26 cellular contexts compared by ENCODE assay signal in genomic region chr11:82634091-82634490, GRCh38.
"Had no signal": no experiment of that assay in that cellular context is flagged by ENCODE, and none has a peak within 500 bp of the region (broad histone marks: within the 10 kb centered on the region; RNA-seq: fewer than 3 reads in every experiment).

No MANE protein-coding gene starts in this region.

- H3K4me1 Mint-ChIP-seq: activated naive CD8-positive, alpha-beta T cell treated with anti-CD3 and anti-CD28 coated beads, Interleukin-2, amount 50 U/mL, for 24 hours; T-cell had no signal

- DNase-seq: activated CD4-positive, alpha-beta memory T cell treated with anti-CD3 and anti-CD28 coated beads for 36 hours; activated CD4-positive, alpha-beta T cell treated with anti-CD3 and anti-CD28 coated beads, Interleukin-2, amount 10 ng/mL, durations not matched to agents 7 days and 5 days; activated CD4-positive, CD25-positive, alpha-beta regulatory T cell; activated CD8-positive, alpha-beta memory T cell treated with anti-CD3 and anti-CD28 coated beads for 24 hours; activated effector memory CD4-positive, alpha-beta T cell treated with anti-CD3 and anti-CD28 coated beads, Interleukin-2, amount 50 U/mL, for 16 hours; activated naive CD4-positive, alpha-beta T cell treated with Interleukin-2 at 50 U/mL for 16 hours; activated naive CD8-positive, alpha-beta T cell treated with anti-CD3 and anti-CD28 coated beads, Interleukin-2, amount 50 U/mL, for 24 hours; activated T-cell treated with anti-CD3 and anti-CD28 coated beads, Interleukin-2, amount 50 U/mL, for 4 hours; central memory CD4-positive, alpha-beta T cell; Karpas-422; NCI-H1092 treated with DMSO at 0.1 percent for 48 hours; NCI-H1417 treated with DMSO at 0.1 percent for 48 hours; NCI-H1694; NCI-H2029; NCI-H2107; NCI-H345; NCI-H510A; NCI-H526 treated with DMSO at 0.1 percent for 48 hours; NCI-H82; SHP77 treated with DMSO at 0.1 percent for 48 hours; T-cell had no signal

- FAIRE-seq: K562 had no signal

- H3K27ac Mint-ChIP-seq: activated CD4-positive, alpha-beta memory T cell treated with anti-CD3 and anti-CD28 coated beads for 36 hours; activated CD4-positive, alpha-beta T cell treated with anti-CD3 and anti-CD28 coated beads, Interleukin-2, amount 10 ng/mL, durations not matched to agents 7 days and 5 days; activated naive CD4-positive, alpha-beta T cell treated with anti-CD3 and anti-CD28 coated beads, Interleukin-2, amount 50 U/mL, for 72 hours; activated naive CD8-positive, alpha-beta T cell treated with anti-CD3 and anti-CD28 coated beads, Interleukin-2, amount 50 U/mL, for 24 hours; T-cell had no signal

- H3K4me3 ChIP-seq: K562 had no signal

- H3K36me3 Mint-ChIP-seq: activated CD4-positive, alpha-beta memory T cell treated with anti-CD3 and anti-CD28 coated beads for 36 hours; T-cell had no signal

- H3K9me3 Mint-ChIP-seq: activated naive CD4-positive, alpha-beta T cell treated with anti-CD3 and anti-CD28 coated beads, Interleukin-2, amount 50 U/mL, for 72 hours; activated naive CD8-positive, alpha-beta T cell treated with anti-CD3 and anti-CD28 coated beads, Interleukin-2, amount 50 U/mL, for 24 hours; activated T-cell treated with anti-CD3 and anti-CD28 coated beads, Interleukin-2, amount 50 U/mL, for 4 hours had no signal

- ATAC-seq: activated naive CD4-positive, alpha-beta T cell treated with anti-CD3 and anti-CD28 coated beads, Interleukin-2, amount 50 U/mL, for 72 hours; activated naive CD8-positive, alpha-beta T cell treated with anti-CD3 and anti-CD28 coated beads, Interleukin-2, amount 50 U/mL, for 24 hours; activated T-cell treated with anti-CD3 and anti-CD28 coated beads, Interleukin-2, amount 50 U/mL, for 4 hours; K562; Panc1; T-cell had no signal

- H3K27me3 Mint-ChIP-seq: activated naive CD8-positive, alpha-beta T cell treated with anti-CD3 and anti-CD28 coated beads, Interleukin-2, amount 50 U/mL, for 24 hours had no signal

- H3K4me3 Mint-ChIP-seq: activated CD4-positive, alpha-beta memory T cell treated with anti-CD3 and anti-CD28 coated beads for 36 hours; activated CD4-positive, alpha-beta T cell treated with anti-CD3 and anti-CD28 coated beads, Interleukin-2, amount 10 ng/mL, durations not matched to agents 7 days and 5 days; activated naive CD8-positive, alpha-beta T cell treated with anti-CD3 and anti-CD28 coated beads, Interleukin-2, amount 50 U/mL, for 24 hours; activated T-cell treated with anti-CD3 and anti-CD28 coated beads, Interleukin-2, amount 50 U/mL, for 4 hours; T-cell had no signal

- H3K27ac ChIP-seq: RWPE1, VCaP had no signal
